In the genomic region with DNA sequence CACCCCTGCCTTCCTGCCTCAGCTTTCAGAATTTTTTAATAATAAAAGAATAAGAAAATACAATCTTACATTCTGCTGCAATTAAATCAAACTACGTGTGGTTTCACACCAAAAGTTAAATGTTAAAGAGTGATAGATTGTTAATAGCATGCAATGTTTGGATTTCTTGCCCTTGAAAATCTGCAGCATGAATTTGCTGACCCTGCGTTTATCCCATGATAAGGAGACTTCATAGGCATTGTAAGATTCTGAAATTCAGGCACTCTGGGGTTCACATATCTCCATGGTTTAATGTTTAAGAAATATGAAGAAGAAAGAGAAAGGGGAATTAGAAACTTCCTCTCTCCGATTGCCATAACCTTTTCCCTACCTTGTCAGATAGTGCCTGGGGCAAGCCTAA, we compare ENCODE assay signal across 1 cellular context.
TF ChIP-seq lines count a peak whose summit lies in the region.

No MANE protein-coding gene starts in this region.

TF ChIP-seq in K562, 482 proteins besides CTCF, POLR2A, EP300 and RAD21 (continued from another document):
- TF ChIP-seq, protein P1, sequence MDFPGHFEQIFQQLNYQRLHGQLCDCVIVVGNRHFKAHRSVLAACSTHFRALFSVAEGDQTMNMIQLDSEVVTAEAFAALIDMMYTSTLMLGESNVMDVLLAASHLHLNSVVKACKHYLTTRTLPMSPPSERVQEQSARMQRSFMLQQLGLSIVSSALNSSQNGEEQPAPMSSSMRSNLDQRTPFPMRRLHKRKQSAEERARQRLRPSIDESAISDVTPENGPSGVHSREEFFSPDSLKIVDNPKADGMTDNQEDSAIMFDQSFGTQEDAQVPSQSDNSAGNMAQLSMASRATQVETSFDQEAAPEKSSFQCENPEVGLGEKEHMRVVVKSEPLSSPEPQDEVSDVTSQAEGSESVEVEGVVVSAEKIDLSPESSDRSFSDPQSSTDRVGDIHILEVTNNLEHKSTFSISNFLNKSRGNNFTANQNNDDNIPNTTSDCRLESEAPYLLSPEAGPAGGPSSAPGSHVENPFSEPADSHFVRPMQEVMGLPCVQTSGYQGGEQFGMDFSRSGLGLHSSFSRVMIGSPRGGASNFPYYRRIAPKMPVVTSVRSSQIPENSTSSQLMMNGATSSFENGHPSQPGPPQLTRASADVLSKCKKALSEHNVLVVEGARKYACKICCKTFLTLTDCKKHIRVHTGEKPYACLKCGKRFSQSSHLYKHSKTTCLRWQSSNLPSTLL (IDR thresholded peaks at IDR 0.05), result no peak
- TF ChIP-seq SMAD4 (CRISPR knock-in tag; conservative IDR thresholded peaks at IDR 0.05), result no peak
- peak; percentile 91 for TF ChIP-seq MAFF (IDR thresholded peaks at IDR 0.05; ENCODE audit: low read length)
- TF ChIP-seq, protein P2, sequence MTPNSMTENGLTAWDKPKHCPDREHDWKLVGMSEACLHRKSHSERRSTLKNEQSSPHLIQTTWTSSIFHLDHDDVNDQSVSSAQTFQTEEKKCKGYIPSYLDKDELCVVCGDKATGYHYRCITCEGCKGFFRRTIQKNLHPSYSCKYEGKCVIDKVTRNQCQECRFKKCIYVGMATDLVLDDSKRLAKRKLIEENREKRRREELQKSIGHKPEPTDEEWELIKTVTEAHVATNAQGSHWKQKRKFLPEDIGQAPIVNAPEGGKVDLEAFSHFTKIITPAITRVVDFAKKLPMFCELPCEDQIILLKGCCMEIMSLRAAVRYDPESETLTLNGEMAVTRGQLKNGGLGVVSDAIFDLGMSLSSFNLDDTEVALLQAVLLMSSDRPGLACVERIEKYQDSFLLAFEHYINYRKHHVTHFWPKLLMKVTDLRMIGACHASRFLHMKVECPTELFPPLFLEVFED (CRISPR knock-in tag; conservative IDR thresholded peaks at IDR 0.05), result no peak
- no peak for TF ChIP-seq FIP1L1 (IDR thresholded peaks at IDR 0.05; ENCODE audit: low read depth, low read length, poor library complexity, severe bottlenecking)
- peak; percentile 90 for TF ChIP-seq MAFK (IDR thresholded peaks at IDR 0.05; ENCODE audit: low read length)
- no peak for TF ChIP-seq SP1 (CRISPR knock-in tag; IDR thresholded peaks at IDR 0.05)
- TF ChIP-seq C11orf30 (IDR thresholded peaks at IDR 0.05; ENCODE audit: low read depth), result peak; percentile 87
- TF ChIP-seq NEUROD1 (IDR thresholded peaks at IDR 0.05; ENCODE audit: borderline replicate concordance, low read depth, low read length, partially characterized antibody), result no peak
- TF ChIP-seq ZNF316 (IDR thresholded peaks at IDR 0.05), result peak; percentile 92
- no peak for TF ChIP-seq ETS2 (tag; IDR thresholded peaks at IDR 0.05; ENCODE audit: borderline replicate concordance, poor library complexity, severe bottlenecking)
- TF ChIP-seq ZNF695 (CRISPR knock-in tag; IDR thresholded peaks at IDR 0.05), result no peak
- TF ChIP-seq, protein P3, sequence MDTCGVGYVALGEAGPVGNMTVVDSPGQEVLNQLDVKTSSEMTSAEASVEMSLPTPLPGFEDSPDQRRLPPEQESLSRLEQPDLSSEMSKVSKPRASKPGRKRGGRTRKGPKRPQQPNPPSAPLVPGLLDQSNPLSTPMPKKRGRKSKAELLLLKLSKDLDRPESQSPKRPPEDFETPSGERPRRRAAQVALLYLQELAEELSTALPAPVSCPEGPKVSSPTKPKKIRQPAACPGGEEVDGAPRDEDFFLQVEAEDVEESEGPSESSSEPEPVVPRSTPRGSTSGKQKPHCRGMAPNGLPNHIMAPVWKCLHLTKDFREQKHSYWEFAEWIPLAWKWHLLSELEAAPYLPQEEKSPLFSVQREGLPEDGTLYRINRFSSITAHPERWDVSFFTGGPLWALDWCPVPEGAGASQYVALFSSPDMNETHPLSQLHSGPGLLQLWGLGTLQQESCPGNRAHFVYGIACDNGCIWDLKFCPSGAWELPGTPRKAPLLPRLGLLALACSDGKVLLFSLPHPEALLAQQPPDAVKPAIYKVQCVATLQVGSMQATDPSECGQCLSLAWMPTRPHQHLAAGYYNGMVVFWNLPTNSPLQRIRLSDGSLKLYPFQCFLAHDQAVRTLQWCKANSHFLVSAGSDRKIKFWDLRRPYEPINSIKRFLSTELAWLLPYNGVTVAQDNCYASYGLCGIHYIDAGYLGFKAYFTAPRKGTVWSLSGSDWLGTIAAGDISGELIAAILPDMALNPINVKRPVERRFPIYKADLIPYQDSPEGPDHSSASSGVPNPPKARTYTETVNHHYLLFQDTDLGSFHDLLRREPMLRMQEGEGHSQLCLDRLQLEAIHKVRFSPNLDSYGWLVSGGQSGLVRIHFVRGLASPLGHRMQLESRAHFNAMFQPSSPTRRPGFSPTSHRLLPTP (IDR thresholded peaks at IDR 0.05; ENCODE audit: borderline replicate concordance, extremely low read depth, insufficient read length), result no peak
- no peak for TF ChIP-seq MCM5 (IDR thresholded peaks at IDR 0.05; ENCODE audit: low read depth)
- TF ChIP-seq ZZZ3 (IDR thresholded peaks at IDR 0.05), result no peak
- TF ChIP-seq MAFG (tag; conservative IDR thresholded peaks at IDR 0.05), result peak; percentile 83
